ENCODE assay signal across 8 cellular contexts in genomic region chr5:9545959-9546851, GRCh38. TPM values are rescaled to one million over a fixed set of nuclear protein-coding genes. Genes with fewer than 3 reads are reported as not detected.
DNase-seq lines count a peak whose midpoint lies in the region; ATAC-seq and TF ChIP-seq lines count a peak whose summit lies in the region.

A gene with protein sequence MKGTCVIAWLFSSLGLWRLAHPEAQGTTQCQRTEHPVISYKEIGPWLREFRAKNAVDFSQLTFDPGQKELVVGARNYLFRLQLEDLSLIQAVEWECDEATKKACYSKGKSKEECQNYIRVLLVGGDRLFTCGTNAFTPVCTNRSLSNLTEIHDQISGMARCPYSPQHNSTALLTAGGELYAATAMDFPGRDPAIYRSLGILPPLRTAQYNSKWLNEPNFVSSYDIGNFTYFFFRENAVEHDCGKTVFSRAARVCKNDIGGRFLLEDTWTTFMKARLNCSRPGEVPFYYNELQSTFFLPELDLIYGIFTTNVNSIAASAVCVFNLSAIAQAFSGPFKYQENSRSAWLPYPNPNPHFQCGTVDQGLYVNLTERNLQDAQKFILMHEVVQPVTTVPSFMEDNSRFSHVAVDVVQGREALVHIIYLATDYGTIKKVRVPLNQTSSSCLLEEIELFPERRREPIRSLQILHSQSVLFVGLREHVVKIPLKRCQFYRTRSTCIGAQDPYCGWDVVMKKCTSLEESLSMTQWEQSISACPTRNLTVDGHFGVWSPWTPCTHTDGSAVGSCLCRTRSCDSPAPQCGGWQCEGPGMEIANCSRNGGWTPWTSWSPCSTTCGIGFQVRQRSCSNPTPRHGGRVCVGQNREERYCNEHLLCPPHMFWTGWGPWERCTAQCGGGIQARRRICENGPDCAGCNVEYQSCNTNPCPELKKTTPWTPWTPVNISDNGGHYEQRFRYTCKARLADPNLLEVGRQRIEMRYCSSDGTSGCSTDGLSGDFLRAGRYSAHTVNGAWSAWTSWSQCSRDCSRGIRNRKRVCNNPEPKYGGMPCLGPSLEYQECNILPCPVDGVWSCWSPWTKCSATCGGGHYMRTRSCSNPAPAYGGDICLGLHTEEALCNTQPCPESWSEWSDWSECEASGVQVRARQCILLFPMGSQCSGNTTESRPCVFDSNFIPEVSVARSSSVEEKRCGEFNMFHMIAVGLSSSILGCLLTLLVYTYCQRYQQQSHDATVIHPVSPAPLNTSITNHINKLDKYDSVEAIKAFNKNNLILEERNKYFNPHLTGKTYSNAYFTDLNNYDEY (minus strand): TSS chr5:9546075. CDS start chr5:9379946, 166,129 bp downstream.

- peak within 1 kb of the TSS; percentile 89 for H3K4me2 ChIP-seq in trophoblast cell (ENCODE audit: low read length)

- peak within 1 kb of the TSS; percentile 65 for H2BK120ac ChIP-seq in trophoblast cell (ENCODE audit: insufficient read depth, low read length, poor library complexity)

- peak; percentile 60 for DNase-seq in M059J (ENCODE audit: low read depth)
- peak in 44 of 56 donors; percentile 7 to 80 (median 46) for DNase-seq in amygdala (lab: John Stamatoyannopoulos, UW)
- peak; percentile 89 for DNase-seq in left ventricle myocardium superior
- DNase-seq in trophoblast cell: peak; percentile 29 to 63
- DNase-seq in NOMO-1 (lab: John Stamatoyannopoulos, UW; ENCODE audit: unreplicated experiment in 2 of 2): no peak
- DNase-seq in activated gamma-delta T cell treated with Interleukin-2 at 50 U/mL for 16 hours: no peak

- H3K27me3 ChIP-seq in trophoblast cell (ENCODE audit: insufficient read depth, low read length): no peaks in the 10 kb centered on the region

- intact Hi-C loops in left ventricle myocardium superior (cut with micrococcal nuclease): no loop called here

- H2BK5ac ChIP-seq in trophoblast cell (ENCODE audit: low read depth, low read length, poor library complexity): peak within 1 kb of the TSS; percentile 88

- H3K27ac ChIP-seq in trophoblast cell (ENCODE audit: low read depth, low read length): peak within 1 kb of the TSS; percentile 82

- no CpG with 5 or more reads among the region's 87 CpGs for WGBS in trophoblast cell (ENCODE audit: extremely low coverage, insufficient coverage, insufficient read length)

- H4K8ac ChIP-seq in trophoblast cell (ENCODE audit: low read depth, low read length): peak within 1 kb of the TSS; percentile 83

- no peaks in the 10 kb centered on the region for H3K9me3 ChIP-seq in trophoblast cell (ENCODE audit: insufficient read depth, low read depth, low read length)

- H3K23ac ChIP-seq in trophoblast cell (ENCODE audit: low read length): no peak within 1 kb of the TSS

- peak within 1 kb of the TSS; percentile 91 for H3K14ac ChIP-seq in trophoblast cell (ENCODE audit: low read length)

- H3K18ac ChIP-seq in trophoblast cell (ENCODE audit: low read length): peak within 1 kb of the TSS; percentile 92

- H4K12ac ChIP-seq in trophoblast cell (ENCODE audit: low read depth, low read length): peak within 1 kb of the TSS; percentile 52

- H3K4ac ChIP-seq in trophoblast cell (ENCODE audit: low read depth, low read length): peak within 1 kb of the TSS; percentile 92

- H3K9ac ChIP-seq in trophoblast cell (ENCODE audit: low read length): peak within 1 kb of the TSS; percentile 100

- H2BK12ac ChIP-seq in trophoblast cell (ENCODE audit: low read length): peak within 1 kb of the TSS; percentile 45

- H3K79me2 ChIP-seq in trophoblast cell (ENCODE audit: control insufficient read depth, insufficient read depth, low read length, poor library complexity): peaks cover 29% of the 10 kb centered on the region

- peak; percentile 85 for ATAC-seq in left ventricle myocardium superior
- ATAC-seq in GM18870 (IDR thresholded peaks at IDR 0.05; ENCODE audit: unreplicated experiment): no peak

- H3K36me3 ChIP-seq in trophoblast cell (ENCODE audit: control insufficient read depth in 1 of 2, insufficient read depth in 2 of 2, low read length in 2 of 2): peaks cover 8 to 17% of the 10 kb centered on the region in 2 experiments

- H3K4me3 ChIP-seq in GM12875 (ENCODE audit: low read depth, low read length): peak within 1 kb of the TSS; percentile 58
- peak within 1 kb of the TSS; percentile 95 for H3K4me3 ChIP-seq in trophoblast cell (ENCODE audit: low read depth, low read length)

- peak within 1 kb of the TSS; percentile 81 for H2AFZ ChIP-seq in trophoblast cell (ENCODE audit: insufficient read depth, low read length, poor library complexity)

- H4K91ac ChIP-seq in trophoblast cell (ENCODE audit: low read depth, low read length): peak within 1 kb of the TSS; percentile 95

- H3K79me1 ChIP-seq in trophoblast cell (ENCODE audit: low read length): peaks cover 23% of the 10 kb centered on the region

- no peak for TF ChIP-seq CTCF in GM12875 (IDR thresholded peaks at IDR 0.05; ENCODE audit: borderline replicate concordance, insufficient read depth, low read depth, low read length)

- H3K4me1 ChIP-seq in trophoblast cell (ENCODE audit: control insufficient read depth in 1 of 2, insufficient read depth in 2 of 2, low read length in 2 of 2): no peaks in the 10 kb centered on the region

- H2AK5ac ChIP-seq in trophoblast cell (ENCODE audit: low read length): peak within 1 kb of the TSS; percentile 82

RNA-seq across cellular contexts. Expression of the gene that starts here (rescaled TPM):
- total RNA-seq in M059J (2014; rRNA removed; shearing (Covaris generic)): 10.5 and 18.6 TPM in 2 replicates
- 25.3 TPM for total RNA-seq in left ventricle myocardium superior
- polyA plus RNA-seq in trophoblast cell (2013): 57.6 and 63.3 TPM in 2 replicates

Comparison
In these comparisons a context has a peak if more than half of its experiments do, and no peak if none do; other contexts are left out.
1. DNase-seq: peak in M059J (single experiment), amygdala (44 of 56), left ventricle myocardium superior (single experiment) and trophoblast cell (2 of 2); none in NOMO-1 (0 of 2) and activated gamma-delta T cell treated with Interleukin-2 at 50 U/mL for 16 hours (single experiment).